In the genomic region with DNA sequence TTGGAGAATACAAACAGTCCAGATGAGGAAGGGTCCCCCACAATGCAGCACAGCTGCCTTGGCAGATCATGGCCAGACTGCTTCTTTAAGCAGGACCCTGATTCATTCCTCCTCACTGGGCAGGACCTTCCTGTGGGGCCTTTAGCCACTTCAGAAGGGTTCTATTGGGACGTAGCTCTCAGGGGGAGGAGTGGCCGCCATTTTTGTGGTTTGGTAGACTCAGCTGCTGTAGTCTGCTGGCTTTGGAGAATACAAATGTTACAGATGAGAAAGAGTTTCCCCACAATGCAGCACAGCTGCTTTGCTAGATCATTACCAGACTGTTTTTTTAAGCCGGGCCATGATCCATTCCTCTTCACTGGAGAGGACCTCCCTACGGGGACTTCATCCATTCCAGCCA, we compare ENCODE assay signal across 28 cellular contexts.
"Had no signal": no experiment of that assay in that cellular context is flagged by ENCODE, and none has a peak within 500 bp of the region (broad histone marks: within the 10 kb centered on the region; RNA-seq: fewer than 3 reads in every experiment).

No MANE protein-coding gene starts in this region.

- H3K27ac Mint-ChIP-seq: naive thymus-derived CD4-positive, alpha-beta T cell; natural killer cell; nephron; neural progenitor cell; progenitor cell of endocrine pancreas; stimulated activated effector memory CD8-positive, alpha-beta T cell treated with anti-CD3 and anti-CD28 coated beads, Interleukin-12 subunit alpha, Interleukin-12 subunit beta, amount 100 ng/mL, for 72 hours; stimulated activated naive CD8-positive, alpha-beta T cell treated with anti-CD3 and anti-CD28 coated beads, Interleukin-15, amount 100 ng/mL, for 72 hours; type B pancreatic cell had no signal

- H2AFZ ChIP-seq: neural progenitor cell, parathyroid adenoma had no signal

- H3K9me3 ChIP-seq: testis had no signal

- H3K9ac ChIP-seq: neural progenitor cell, parathyroid adenoma had no signal

- H3K4me2 ChIP-seq: neural progenitor cell had no signal

- H3K27me3 Mint-ChIP-seq: naive thymus-derived CD4-positive, alpha-beta T cell; progenitor cell of endocrine pancreas; stimulated activated naive CD8-positive, alpha-beta T cell treated with anti-CD3 and anti-CD28 coated beads, Interleukin-15, amount 100 ng/mL, for 72 hours; type B pancreatic cell had no signal

- DNase-seq: naive thymus-derived CD4-positive, alpha-beta T cell; natural killer cell; nucleus accumbens; ovary; psoas muscle; right lobe of liver; small intestine; stimulated activated CD4-positive, alpha-beta T cell treated with anti-CD3 and anti-CD28 coated beads, Interleukin-15, amount 100 ng/mL, for 24 hours; stimulated activated CD4-positive, alpha-beta T cell treated with anti-CD3 and anti-CD28 coated beads, Interleukin-2, amount 100 ng/mL, for 24 hours; stimulated activated CD4-positive, alpha-beta T cell treated with anti-CD3 and anti-CD28 coated beads, Interleukin-2, amount 100 ng/mL, for 48 hours; stimulated activated CD4-positive, alpha-beta T cell treated with anti-CD3 and anti-CD28 coated beads, Interleukin-4, amount 100 ng/mL, for 24 hours; stimulated activated naive CD4-positive, alpha-beta T cell; stimulated activated naive CD8-positive, alpha-beta T cell treated with anti-CD3 and anti-CD28 coated beads, Interleukin-15, amount 100 ng/mL, for 72 hours; stimulated activated naive CD8-positive, alpha-beta T cell treated with anti-CD3 and anti-CD28 coated beads, Interleukin-15, Interleukin-2, amounts not matched to agents 100 U/mL and 50 U/mL, for 24 hours; substantia nigra; testis; tibial artery; transverse colon; upper lobe of right lung; uterus had no signal

- H3K4me3 Mint-ChIP-seq: naive thymus-derived CD4-positive, alpha-beta T cell; natural killer cell; nephron; neural progenitor cell; stimulated activated effector memory CD8-positive, alpha-beta T cell treated with anti-CD3 and anti-CD28 coated beads, Interleukin-12 subunit alpha, Interleukin-12 subunit beta, amount 100 ng/mL, for 72 hours; type B pancreatic cell had no signal

- H3K4me3 ChIP-seq: neural progenitor cell, ovary, psoas muscle, right lobe of liver, suprapubic skin, testis, tibial artery, transverse colon, upper lobe of right lung, uterus had no signal

- H3K36me3 ChIP-seq: neural progenitor cell, ovary, upper lobe of right lung, uterus had no signal

- H3K4me1 Mint-ChIP-seq: naive thymus-derived CD4-positive, alpha-beta T cell; natural killer cell; nephron; neural progenitor cell; stimulated activated naive CD8-positive, alpha-beta T cell treated with anti-CD3 and anti-CD28 coated beads, Interleukin-15, amount 100 ng/mL, for 72 hours had no signal

- H3K4me1 ChIP-seq: neural progenitor cell, parathyroid adenoma, right lobe of liver, suprapubic skin, testis, tibial artery, transverse colon, upper lobe of right lung, uterus had no signal

- H3K27me3 ChIP-seq: neural progenitor cell, neutrophil, ovary, right lobe of liver, suprapubic skin, testis, tibial artery, transverse colon, upper lobe of right lung, uterus had no signal

- H3K79me2 ChIP-seq: parathyroid adenoma had no signal

- H3K27ac ChIP-seq: neural progenitor cell, neutrophil, ovary, parathyroid adenoma, psoas muscle, right lobe of liver, suprapubic skin, testis, tibial artery, transverse colon, upper lobe of right lung, uterus had no signal
